In genomic region chr1:25653558-25653957, GRCh38 we compare ENCODE assay signal across 21 cellular contexts. TPM values are rescaled to one million over a fixed set of nuclear protein-coding genes. Genes with fewer than 3 reads are reported as not detected.
DNase-seq lines count a peak whose midpoint lies in the region; ATAC-seq and TF ChIP-seq lines count a peak whose summit lies in the region.
"Had no signal": no experiment of that assay in that cellular context is flagged by ENCODE, and none has a peak within 500 bp of the region (broad histone marks: within the 10 kb centered on the region; RNA-seq: fewer than 3 reads in every experiment).

No MANE protein-coding gene starts in this region.

- intact Hi-C loops in CD8-positive, alpha-beta T cell (cut with DNase I, micrococcal nuclease) = no loop called here
- intact Hi-C loops in sciatic nerve (cut with DNase I) = no loop called here
- intact Hi-C loops in MCF 10A (cut with micrococcal nuclease) = no loop called here
- intact Hi-C loops in transverse colon (cut with DNase I; ENCODE audit: low total_unique reads) = no loop called here

- H3K9me3 Mint-ChIP-seq in activated CD8-positive, alpha-beta memory T cell treated with anti-CD3 and anti-CD28 coated beads, Interleukin-2, amount 10 ng/mL, durations not matched to agents 7 days and 5 days (ENCODE audit: low read depth) = no peaks in the 10 kb centered on the region
- no peaks in the 10 kb centered on the region for H3K9me3 Mint-ChIP-seq in CD8-positive, alpha-beta T cell
- H3K9me3 Mint-ChIP-seq in MCF 10A (ENCODE audit: unreplicated experiment) = no peaks in the 10 kb centered on the region
- H3K9me3 Mint-ChIP-seq: HFFc6 had no signal

- no peak overlapping the region for H3K4me3 Mint-ChIP-seq in activated CD8-positive, alpha-beta memory T cell treated with anti-CD3 and anti-CD28 coated beads, Interleukin-2, amount 10 ng/mL, durations not matched to agents 7 days and 5 days
- H3K4me3 Mint-ChIP-seq in CD8-positive, alpha-beta T cell = no peak overlapping the region
- no peak overlapping the region for H3K4me3 Mint-ChIP-seq in MCF 10A (ENCODE audit: unreplicated experiment)
- H3K4me3 Mint-ChIP-seq: HFFc6 had no signal

- no peaks in the 10 kb centered on the region for H3K36me3 Mint-ChIP-seq in activated CD8-positive, alpha-beta memory T cell treated with anti-CD3 and anti-CD28 coated beads, Interleukin-2, amount 10 ng/mL, durations not matched to agents 7 days and 5 days
- H3K36me3 Mint-ChIP-seq in CD8-positive, alpha-beta T cell = peaks cover 34% of the 10 kb centered on the region
- no peaks in the 10 kb centered on the region for H3K36me3 Mint-ChIP-seq in MCF 10A (ENCODE audit: insufficient read depth, unreplicated experiment)

- no peak overlapping the region for H3K27ac ChIP-seq in CD8-positive, alpha-beta T cell (ENCODE audit: low read depth, low read length)
- no peak overlapping the region for H3K27ac ChIP-seq in transverse colon
- H3K27ac ChIP-seq: SJSA1 had no signal

- no peak overlapping the region for H3K27ac Mint-ChIP-seq in activated CD8-positive, alpha-beta memory T cell treated with anti-CD3 and anti-CD28 coated beads, Interleukin-2, amount 10 ng/mL, durations not matched to agents 7 days and 5 days
- H3K27ac Mint-ChIP-seq in CD8-positive, alpha-beta T cell = peak overlapping the region; percentile 79
- H3K27ac Mint-ChIP-seq in MCF 10A (ENCODE audit: low read depth, unreplicated experiment) = no peak overlapping the region
- H3K27ac Mint-ChIP-seq: HFFc6 had no signal

- peak; percentile 19 for DNase-seq in activated CD8-positive, alpha-beta memory T cell treated with anti-CD3 and anti-CD28 coated beads, Interleukin-2, amount 10 ng/mL, durations not matched to agents 7 days and 5 days
- no peak for DNase-seq in activated CD8-positive, alpha-beta memory T cell treated with anti-CD3 and anti-CD28 coated beads, Interleukin-2, amount 50 U/mL, for 4 hours
- DNase-seq in CD8-positive, alpha-beta T cell = no peak
- peak; percentile 25 for DNase-seq in fibroblast of peridontal ligament (ENCODE audit: extremely low read depth)
- DNase-seq in sciatic nerve (ENCODE audit: low spot score) = no peak
- DNase-seq in COR-L47 (lab: John Stamatoyannopoulos, UW) = no peak
- DNase-seq in MCF 10A (ENCODE audit: unreplicated experiment) = no peak
- DNase-seq in transverse colon = no peak
- DNase-seq: Caco-2, DND-41, H7, HFFc6, KBM-7, NCI-H1105, NCI-H146, NCI-H2029, NCI-H226, NCI-H524 had no signal

- no peak overlapping the region for H3K4me3 ChIP-seq in CD8-positive, alpha-beta T cell (ENCODE audit: low read depth, low read length)
- H3K4me3 ChIP-seq in transverse colon = no peak overlapping the region
- H3K4me3 ChIP-seq: GM12878, SJSA1 had no signal

- TF ChIP-seq POLR2A in transverse colon (IDR thresholded peaks at IDR 0.05) = no peak

- POLR2A ChIA-PET in CD8-positive, alpha-beta T cell (lab: Charles Lee) = interaction anchor here (1.0 kb wide), 1 partner anchor 11 kb away, joined by 3 read pairs; no protein-coding TSS in a partner anchor
- POLR2A ChIA-PET in MCF 10A (lab: Yijun Ruan, JAX) = no interaction called here

- peaks cover 25% of the 10 kb centered on the region for H3K4me1 ChIP-seq in CD8-positive, alpha-beta T cell (ENCODE audit: insufficient read depth, low read length)
- peaks cover 0 to 15% (median 0%) of the 10 kb centered on the region in 4 donors for H3K4me1 ChIP-seq in transverse colon
- H3K4me1 ChIP-seq: Caco-2, SJSA1 had no signal

- H3K9me3 ChIP-seq in CD8-positive, alpha-beta T cell (ENCODE audit: low read length) = no peaks in the 10 kb centered on the region
- H3K9me3 ChIP-seq in transverse colon = no peaks in the 10 kb centered on the region
- H3K9me3 ChIP-seq: Caco-2, SJSA1 had no signal

- BruUV-seq in MCF 10A (replicated peaks; lab: Mats Ljungman, UMichigan) = no TSS peak

- peaks cover 5% of the 10 kb centered on the region for H3K4me1 Mint-ChIP-seq in activated CD8-positive, alpha-beta memory T cell treated with anti-CD3 and anti-CD28 coated beads, Interleukin-2, amount 10 ng/mL, durations not matched to agents 7 days and 5 days
- peaks cover 64% of the 10 kb centered on the region for H3K4me1 Mint-ChIP-seq in CD8-positive, alpha-beta T cell (ENCODE audit: low read depth)
- no peaks in the 10 kb centered on the region for H3K4me1 Mint-ChIP-seq in MCF 10A (ENCODE audit: insufficient read depth, unreplicated experiment)

- peaks cover 11% of the 10 kb centered on the region for H3K36me3 ChIP-seq in CD8-positive, alpha-beta T cell (ENCODE audit: insufficient read depth, low read length)
- H3K36me3 ChIP-seq in transverse colon = no peaks in the 10 kb centered on the region
- H3K36me3 ChIP-seq: SJSA1 had no signal

- no peak for TF ChIP-seq CTCF in CD8-positive, alpha-beta T cell (IDR thresholded peaks at IDR 0.05)
- TF ChIP-seq CTCF in MCF 10A (IDR thresholded peaks at IDR 0.05; ENCODE audit: unreplicated experiment) = no peak
- TF ChIP-seq CTCF in transverse colon (IDR thresholded peaks at IDR 0.05) = no peak

- CTCF ChIA-PET in activated CD8-positive, alpha-beta memory T cell treated with anti-CD3 and anti-CD28 coated beads, Interleukin-2, amount 10 ng/mL, durations not matched to agents 7 days and 5 days (lab: Charles Lee) = no interaction called here
- CTCF ChIA-PET in CD8-positive, alpha-beta T cell (lab: Charles Lee) = no interaction called here
- CTCF ChIA-PET in MCF 10A (lab: Yijun Ruan, JAX) = interaction anchor here (0.9 kb wide), 1 partner anchor 30 kb away, joined by 4 read pairs; no protein-coding TSS in a partner anchor

- 71 to 79% methylated on average over 6 to 10 of the region's 10 CpGs for WGBS in transverse colon (ENCODE audit: low coverage in 1 of 2), 2 donors

- no peaks in the 10 kb centered on the region for H3K27me3 ChIP-seq in CD8-positive, alpha-beta T cell (ENCODE audit: insufficient read depth, low read length)
- H3K27me3 ChIP-seq in transverse colon = no peaks in the 10 kb centered on the region

- ATAC-seq in activated CD8-positive, alpha-beta memory T cell treated with anti-CD3 and anti-CD28 coated beads, Interleukin-2, amount 10 ng/mL, durations not matched to agents 7 days and 5 days = no peak
- no peak for ATAC-seq in CD8-positive, alpha-beta T cell
- peak; percentile 44 for ATAC-seq in sciatic nerve
- ATAC-seq: GM12878 had no signal

- H3K27me3 Mint-ChIP-seq in activated CD8-positive, alpha-beta memory T cell treated with anti-CD3 and anti-CD28 coated beads, Interleukin-2, amount 10 ng/mL, durations not matched to agents 7 days and 5 days = peaks cover 60% of the 10 kb centered on the region
- no peaks in the 10 kb centered on the region for H3K27me3 Mint-ChIP-seq in CD8-positive, alpha-beta T cell (ENCODE audit: low read depth)
- H3K27me3 Mint-ChIP-seq in MCF 10A (ENCODE audit: insufficient read depth, unreplicated experiment) = peaks cover 15% of the 10 kb centered on the region

- in situ Hi-C loops in transverse colon (cut with MboI; ENCODE audit: low pct_ligation_motif_present in 1 of 4, low pct_unique_long_range_greater_than_20kb in 1 of 4, low sequenced_read_pairs in 3 of 4) = no loop called here

- TF ChIP-seq EP300 in transverse colon (IDR thresholded peaks at IDR 0.05; ENCODE audit: low read depth) = no peak

RNA-seq across cellular contexts. Expression of gene MAN1C1, which starts 37.0 kb away (rescaled TPM):
- total RNA-seq in activated CD8-positive, alpha-beta memory T cell treated with anti-CD3 and anti-CD28 coated beads, Interleukin-2, amount 10 ng/mL, durations not matched to agents 7 days and 5 days = 10 to 100 TPM; 15.5 to 20.0 TPM
- total RNA-seq in CD8-positive, alpha-beta T cell = 10 to 100 TPM; 24.6 to 25.7 TPM
- 29.4 TPM for total RNA-seq in sciatic nerve
- total RNA-seq in MCF 10A (2022) = not detected in 2 replicates
- 1 to 10 TPM; 2.4 to 6.8 (median 4.3) TPM for total RNA-seq in transverse colon
- total RNA-seq: HT1080, SJSA1 had no signal

Comparison
In these comparisons a context has a peak if more than half of its experiments do, and no peak if none do; other contexts are left out.
1. DNase-seq: peak in activated CD8-positive, alpha-beta memory T cell treated with anti-CD3 and anti-CD28 coated beads, Interleukin-2, amount 10 ng/mL, durations not matched to agents 7 days and 5 days (single experiment) and fibroblast of peridontal ligament (single experiment); none in activated CD8-positive, alpha-beta memory T cell treated with anti-CD3 and anti-CD28 coated beads, Interleukin-2, amount 50 U/mL, for 4 hours (single experiment), CD8-positive, alpha-beta T cell (0 of 7), sciatic nerve (single experiment), COR-L47 (single experiment), MCF 10A (single experiment) and transverse colon (single experiment).